In the genomic region with DNA sequence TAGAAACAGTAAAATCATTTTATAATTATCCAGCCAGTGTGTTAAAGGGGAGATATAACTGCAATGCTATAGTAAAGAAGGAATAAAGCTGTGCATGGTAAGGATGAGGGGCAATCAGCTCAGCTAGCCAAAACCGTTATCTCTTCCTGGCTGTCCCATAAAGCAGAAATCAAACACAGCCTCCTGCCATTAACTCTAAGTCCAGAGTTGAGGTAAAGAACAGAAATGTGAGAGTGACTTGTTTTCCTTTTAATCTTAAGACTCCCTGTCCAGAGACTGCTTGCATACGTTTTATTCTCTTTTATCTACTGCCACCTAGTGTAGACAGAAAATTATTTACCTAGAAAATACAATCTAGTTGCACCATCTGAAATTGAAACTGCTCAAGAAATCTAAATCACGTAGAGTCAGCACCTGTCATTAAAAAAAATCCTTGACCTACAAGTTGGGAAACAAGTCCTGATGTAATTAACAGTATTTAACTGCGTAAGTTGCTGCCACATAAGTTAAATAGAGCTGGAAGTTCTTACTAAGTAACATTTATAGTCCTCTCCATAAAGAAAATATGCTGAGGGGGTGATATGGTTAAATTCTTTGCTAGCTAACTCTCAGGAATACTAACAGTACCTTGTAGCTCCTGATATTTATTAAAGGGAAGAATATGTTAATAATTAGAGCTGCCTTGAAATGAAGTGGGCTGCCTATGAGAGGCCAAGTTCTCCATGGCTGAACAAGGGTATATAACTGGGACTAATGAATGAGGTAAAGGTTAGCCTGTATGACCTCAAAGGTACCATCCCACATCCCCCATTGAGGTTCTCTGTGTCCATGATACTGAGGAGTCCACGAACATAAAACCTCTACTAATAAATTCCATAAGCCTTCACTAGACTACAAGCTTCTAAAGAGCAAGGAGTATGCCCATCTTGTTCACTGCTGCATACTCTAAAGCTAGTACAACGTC, we compare ENCODE assay signal across 8 cellular contexts.
A peak's percentile ranks its signal among the peaks of the same experiment; 100 is the strongest.
DNase-seq lines count a peak whose midpoint lies in the region; ATAC-seq and TF ChIP-seq lines count a peak whose summit lies in the region.

No MANE protein-coding gene starts in this region.

- peak overlapping the region in 6 of 10 donors; percentile 14 to 81 (median 41) for H3K27ac Mint-ChIP-seq in naive thymus-derived CD8-positive, alpha-beta T cell

- TF ChIP-seq POLR2A in erythroblast (IDR thresholded peaks at IDR 0.05; ENCODE audit: low read length), result no peak

- peaks cover 0 to 27% (median 5%) of the 10 kb centered on the region in 3 donors for H3K36me3 Mint-ChIP-seq in naive thymus-derived CD8-positive, alpha-beta T cell

- POLR2A ChIA-PET in naive thymus-derived CD8-positive, alpha-beta T cell (lab: Charles Lee), result interaction anchor here (0.9 kb wide), 1 partner anchor 445 kb away, joined by 3 read pairs; no protein-coding TSS in a partner anchor

- H3K4me1 Mint-ChIP-seq in naive thymus-derived CD8-positive, alpha-beta T cell, result peaks cover 2 to 30% (median 19%) of the 10 kb centered on the region in 4 donors

- no peaks in the 10 kb centered on the region for H3K9me3 Mint-ChIP-seq in naive thymus-derived CD8-positive, alpha-beta T cell

- H3K4me3 Mint-ChIP-seq in naive thymus-derived CD8-positive, alpha-beta T cell, result peak overlapping the region in 6 of 10 donors; percentile 13 to 70 (median 28)

- H3K4me3 ChIP-seq in AG09309 (ENCODE audit: control insufficient read depth, low read depth, low read length), result no peak overlapping the region

- DNase-seq in AG09309 (ENCODE audit: low read depth) (peak; percentile 70), NCI-H1417 treated with DMSO at 0.1 percent for 48 hours (lab: John Stamatoyannopoulos, UW) (peak; percentile 67), SW480 (ENCODE audit: low spot score) (peak; percentile 85), erythroblast (lab: John Stamatoyannopoulos, UW) (peak; percentile 71 to 76), T-helper 9 cell (no peak)
- DNase-seq in naive thymus-derived CD8-positive, alpha-beta T cell, result peak in 3 of 10 donors; percentile 61 to 63 (median 62)

- ATAC-seq in GM18502 (IDR thresholded peaks at IDR 0.05; ENCODE audit: poor library complexity, unreplicated experiment), result peak; percentile 96
- ATAC-seq in HG02884 (IDR thresholded peaks at IDR 0.05; ENCODE audit: unreplicated experiment), result peak; percentile 95
- ATAC-seq in naive thymus-derived CD8-positive, alpha-beta T cell, result peak; percentile 71 to 74

- H3K27me3 Mint-ChIP-seq in naive thymus-derived CD8-positive, alpha-beta T cell, result no peaks in the 10 kb centered on the region

- TF ChIP-seq CTCF in AG09309 (IDR thresholded peaks at IDR 0.05; ENCODE audit: control insufficient read depth, insufficient read depth, low read depth, low read length, missing control alignments), result peak; percentile 39
